In genomic region chr1:33364578-33364945, GRCh38 we compare ENCODE assay signal across 10 cellular contexts. TPM values are rescaled to one million over a fixed set of nuclear protein-coding genes. Genes with fewer than 3 reads are reported as not detected.
A peak's percentile ranks its signal among the peaks of the same experiment; 100 is the strongest.
DNase-seq lines count a peak whose midpoint lies in the region; ATAC-seq and TF ChIP-seq lines count a peak whose summit lies in the region.
"Had no signal": no experiment of that assay in that cellular context is flagged by ENCODE, and none has a peak within 500 bp of the region (broad histone marks: within the 10 kb centered on the region; RNA-seq: fewer than 3 reads in every experiment).

No MANE protein-coding gene starts in this region.

- TF ChIP-seq POLR2A in transverse colon (IDR thresholded peaks at IDR 0.05), result no peak

- peaks cover 8% of the 10 kb centered on the region for H3K4me1 Mint-ChIP-seq in activated naive CD4-positive, alpha-beta T cell treated with anti-CD3 and anti-CD28 coated beads, Interleukin-2, amount 10 ng/mL, durations not matched to agents 7 days and 5 days

- CTCF ChIA-PET in activated naive CD4-positive, alpha-beta T cell treated with anti-CD3 and anti-CD28 coated beads, Interleukin-2, amount 10 ng/mL, durations not matched to agents 7 days and 5 days (lab: Charles Lee), result interaction anchor here (0.9 to 7.5 kb wide), 2 partner anchors 69 to 107 kb away, joined by 3 to 101 read pairs; no protein-coding TSS in a partner anchor

- H3K4me1 ChIP-seq in transverse colon, result peaks cover 10 to 33% (median 13%) of the 10 kb centered on the region in 4 donors

- no peak for ATAC-seq in GM19351 (IDR thresholded peaks at IDR 0.05; ENCODE audit: unreplicated experiment)
- no peak for ATAC-seq in GM21447 (IDR thresholded peaks at IDR 0.05; ENCODE audit: unreplicated experiment)

- intact Hi-C loops in transverse colon (cut with DNase I; ENCODE audit: low total_unique reads), result no loop called here

- H3K4me3 Mint-ChIP-seq in activated naive CD4-positive, alpha-beta T cell treated with anti-CD3 and anti-CD28 coated beads, Interleukin-2, amount 10 ng/mL, durations not matched to agents 7 days and 5 days, result no peak overlapping the region

- no peak for TF ChIP-seq CTCF in transverse colon (IDR thresholded peaks at IDR 0.05)

- peaks cover 20% of the 10 kb centered on the region for H3K27me3 Mint-ChIP-seq in activated naive CD4-positive, alpha-beta T cell treated with anti-CD3 and anti-CD28 coated beads, Interleukin-2, amount 10 ng/mL, durations not matched to agents 7 days and 5 days

- H3K4me3 ChIP-seq in transverse colon, result no peak overlapping the region
- H3K4me3 ChIP-seq: mucosa of descending colon, SJSA1 had no signal

- TF ChIP-seq EP300 in transverse colon (IDR thresholded peaks at IDR 0.05; ENCODE audit: low read depth), result no peak

- H3K27ac ChIP-seq in caudate nucleus (ENCODE audit: low read depth, low read length) (peak overlapping the region; percentile 97), transverse colon (peak overlapping the region; percentile 65 to 79 (median 72))

- H3K36me3 ChIP-seq in transverse colon, result no peaks in the 10 kb centered on the region

- no peak for DNase-seq in activated naive CD4-positive, alpha-beta T cell treated with anti-CD3 and anti-CD28 coated beads, Interleukin-2, amount 10 ng/mL, durations not matched to agents 7 days and 5 days
- no peak for DNase-seq in activated naive CD4-positive, alpha-beta T cell (lab: John Stamatoyannopoulos, UW)
- DNase-seq in caudate nucleus (lab: John Stamatoyannopoulos, UW), result peak in 2 of 61 donors; percentile 37 to 47
- DNase-seq in myocyte (ENCODE audit: low read depth), result peak; percentile 51
- DNase-seq in transverse colon, result no peak
- DNase-seq in activated effector memory CD4-positive, alpha-beta T cell treated with anti-CD3 and anti-CD28 coated beads, Interleukin-2, amount 50 U/mL, for 16 hours, result no peak

- no peaks in the 10 kb centered on the region for H3K27me3 ChIP-seq in transverse colon
- H3K27me3 ChIP-seq: SJSA1 had no signal

- H3K9me3 ChIP-seq in transverse colon, result no peaks in the 10 kb centered on the region
- H3K9me3 ChIP-seq: mucosa of descending colon, SJSA1 had no signal

- H3K9me3 Mint-ChIP-seq in activated naive CD4-positive, alpha-beta T cell treated with anti-CD3 and anti-CD28 coated beads, Interleukin-2, amount 10 ng/mL, durations not matched to agents 7 days and 5 days, result no peaks in the 10 kb centered on the region

- H3K36me3 Mint-ChIP-seq in activated naive CD4-positive, alpha-beta T cell treated with anti-CD3 and anti-CD28 coated beads, Interleukin-2, amount 10 ng/mL, durations not matched to agents 7 days and 5 days, result no peaks in the 10 kb centered on the region

- 48% methylated on average over 2 of the region's 2 CpGs; no CpG with 5 or more reads in 1 of the 2 donors for WGBS in transverse colon (ENCODE audit: low coverage in 1 of 2), 2 donors

- peak overlapping the region; percentile 6 for H3K27ac Mint-ChIP-seq in activated naive CD4-positive, alpha-beta T cell treated with anti-CD3 and anti-CD28 coated beads, Interleukin-2, amount 10 ng/mL, durations not matched to agents 7 days and 5 days

- in situ Hi-C loops in transverse colon (cut with MboI; ENCODE audit: low pct_ligation_motif_present in 1 of 4, low pct_unique_long_range_greater_than_20kb in 1 of 4, low sequenced_read_pairs in 3 of 4), result loop anchor here in 1 of 4 donors (10.0 to 25.0 kb wide), 2 partner anchors 70 to 98 kb away; partner anchors contain the start of gene ZSCAN20

RNA-seq across cellular contexts. Expression of gene A3GALT2, which starts 43.7 kb away (rescaled TPM):
- total RNA-seq in myocyte (0.32 TPM in 1 of 2 replicates, not detected in the other), transverse colon (not detected)
- not detected for polyA plus RNA-seq in myocyte (2012)
- total RNA-seq: mucosa of descending colon, SJSA1 had no signal
